Comparison of ENCODE assay signal across 10 cellular contexts in the genomic region with DNA sequence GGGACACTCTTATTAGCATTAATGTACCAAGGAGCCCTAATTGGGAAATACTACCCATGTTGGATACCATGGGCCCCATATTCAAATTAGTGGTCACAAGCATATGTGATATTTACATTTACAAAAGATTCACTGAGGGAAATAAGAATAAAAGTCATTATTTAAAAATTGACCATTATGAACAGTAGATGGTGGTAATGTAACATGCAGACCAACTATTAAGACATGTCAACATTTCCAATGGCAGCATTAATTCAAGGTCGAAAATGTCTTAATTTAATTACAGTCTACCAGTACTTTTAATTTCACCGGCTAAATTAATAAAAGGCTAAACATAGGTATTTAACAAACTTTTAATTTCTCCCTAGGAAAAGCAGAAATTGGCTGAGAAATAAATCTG. TPM values are rescaled to one million over a fixed set of nuclear protein-coding genes. Genes with fewer than 3 reads are reported as not detected.
DNase-seq lines count a peak whose midpoint lies in the region; ATAC-seq and TF ChIP-seq lines count a peak whose summit lies in the region.
"Had no signal": no experiment of that assay in that cellular context is flagged by ENCODE, and none has a peak within 500 bp of the region (broad histone marks: within the 10 kb centered on the region; RNA-seq: fewer than 3 reads in every experiment).

No MANE protein-coding gene starts in this region.

- intact Hi-C loops in right lobe of liver (cut with DNase I), result no loop called here

- ATAC-seq in right lobe of liver (no peak), HG03460 (IDR thresholded peaks at IDR 0.05; ENCODE audit: unreplicated experiment) (no peak), HG03045 (IDR thresholded peaks at IDR 0.05; ENCODE audit: unreplicated experiment) (no peak)

- DNase-seq in DMS153 (lab: John Stamatoyannopoulos, UW), result peak; percentile 3
- DNase-seq in astrocyte of the spinal cord (ENCODE audit: low read depth, low spot score), result peak; percentile 52
- no peak for DNase-seq in right lobe of liver
- DNase-seq in occipital lobe (lab: John Stamatoyannopoulos, UW), result no peak
- no peak for DNase-seq in GM13976 (ENCODE audit: low spot score)
- DNase-seq: activated effector memory CD4-positive, alpha-beta T cell treated with anti-CD3 and anti-CD28 coated beads, Interleukin-2, amount 50 U/mL, for 16 hours; naive B cell had no signal

- no peaks in the 10 kb centered on the region for H3K36me3 ChIP-seq in right lobe of liver

- TF ChIP-seq CTCF in LNCAP (IDR thresholded peaks at IDR 0.05), result peak; percentile 44
- peak; percentile 51 for TF ChIP-seq CTCF in astrocyte of the spinal cord (IDR thresholded peaks at IDR 0.05; ENCODE audit: low read depth, low read length)
- TF ChIP-seq CTCF in right lobe of liver (IDR thresholded peaks at IDR 0.05), result peak in 3 of 4 donors; percentile 15 to 34 (median 20)
- TF ChIP-seq CTCF in GM13976 (IDR thresholded peaks at IDR 0.05; ENCODE audit: borderline replicate concordance, control extremely low read depth, extremely low read depth, insufficient read depth, missing control alignments), result no peak

- H3K4me3 ChIP-seq in astrocyte of the spinal cord (ENCODE audit: low read depth, low read length), result no peak overlapping the region
- H3K4me3 ChIP-seq in right lobe of liver, result no peak overlapping the region

- no peak overlapping the region for H3K27ac ChIP-seq in right lobe of liver

- in situ Hi-C loops in astrocyte of the spinal cord (cut with HindIII; ENCODE audit: low sequenced_read_pairs) (no loop called here), GM13976 (cut with MboI; ENCODE audit: low sequenced_read_pairs, unreplicated experiment) (no loop called here)

- no peak for TF ChIP-seq POLR2A in right lobe of liver (IDR thresholded peaks at IDR 0.05)

- no peaks in the 10 kb centered on the region for H3K4me1 ChIP-seq in right lobe of liver

- WGBS in right lobe of liver (ENCODE audit: insufficient coverage, low coverage, low lambda C conversion rate, missing lambda C conversion rate), result 86% methylated on average over 2 of the region's 2 CpGs

- no peaks in the 10 kb centered on the region for H3K27me3 ChIP-seq in right lobe of liver

- H3K9me3 ChIP-seq in right lobe of liver, result no peaks in the 10 kb centered on the region

RNA-seq across cellular contexts. Expression of gene NEK11, which starts 26.3 kb away (rescaled TPM):
- 1 to 10 TPM in 1 of 6 experiments, under 1 TPM in 5; 0.25 to 1.1 (median 0.88) TPM for total RNA-seq in right lobe of liver
- 24.6 TPM for total RNA-seq in occipital lobe

RNA-seq across cellular contexts. Expression of gene ASTE1, which starts 26.4 kb away (rescaled TPM):
- total RNA-seq in right lobe of liver (1 to 10 TPM; 3.0 to 4.6 (median 3.3) TPM), occipital lobe (11.9 TPM)

Comparison
In these comparisons a context has a peak if more than half of its experiments do, and no peak if none do; other contexts are left out.
1. DNase-seq: peak in DMS153 (single experiment) and astrocyte of the spinal cord (single experiment); none in right lobe of liver (0 of 3), occipital lobe (single experiment) and GM13976 (single experiment).
2. RNA of gene NEK11, which starts 26.3 kb away (total RNA-seq): 24.6 TPM in occipital lobe (single experiment); 0.25 to 1.1 TPM in right lobe of liver; every median in the first group is over 10 times any median in the second.